In genomic region chr2:131039101-131039440, GRCh38 we compare ENCODE assay signal across 16 cellular contexts. TPM values are rescaled to one million over a fixed set of nuclear protein-coding genes. Genes with fewer than 3 reads are reported as not detected.
DNase-seq lines count a peak whose midpoint lies in the region; ATAC-seq, FAIRE-seq and TF ChIP-seq lines count a peak whose summit lies in the region.
"Had no signal": no experiment of that assay in that cellular context is flagged by ENCODE, and none has a peak within 500 bp of the region (broad histone marks: within the 10 kb centered on the region; RNA-seq: fewer than 3 reads in every experiment).

No MANE protein-coding gene starts in this region.

- no peaks in the 10 kb centered on the region for H3K36me3 ChIP-seq in right atrium auricular region
- no peaks in the 10 kb centered on the region for H3K36me3 ChIP-seq in lower lobe of right lung

- H3K27ac Mint-ChIP-seq in T-cell: no peak overlapping the region
- H3K27ac Mint-ChIP-seq: HFFc6 had no signal

- POLR2A ChIA-PET in T-cell (lab: Charles Lee): no interaction called here

- TF ChIP-seq CTCF in right atrium auricular region (IDR thresholded peaks at IDR 0.05) (no peak), lower lobe of right lung (IDR thresholded peaks at IDR 0.05) (no peak)

- CTCF ChIA-PET in T-cell (lab: Charles Lee): no interaction called here

- no peak overlapping the region for H3K27ac ChIP-seq in right atrium auricular region
- no peak overlapping the region for H3K27ac ChIP-seq in lower lobe of right lung
- H3K27ac ChIP-seq in temporal lobe (ENCODE audit: low read depth, low read length): peak overlapping the region; percentile 32
- H3K27ac ChIP-seq: KMS-11 had no signal

- no peak for FAIRE-seq in urothelium cell line (lab: Jason Lieb, UNC)

- H3K4me1 ChIP-seq in right atrium auricular region: peaks cover 0 to 20% of the 10 kb centered on the region in 2 donors
- H3K4me1 ChIP-seq in lower lobe of right lung: no peaks in the 10 kb centered on the region

- H3K27me3 ChIP-seq in right atrium auricular region: no peaks in the 10 kb centered on the region
- H3K27me3 ChIP-seq in lower lobe of right lung (ENCODE audit: low read depth): peaks cover 32% of the 10 kb centered on the region

- H3K4me1 Mint-ChIP-seq in T-cell: peaks cover 22 to 48% (median 31%) of the 10 kb centered on the region in 3 donors

- DNase-seq in right atrium auricular region (ENCODE audit: low spot score) (peak; percentile 44), Right ventricle myocardium inferior (ENCODE audit: missing footprints) (no peak), T-cell (no peak), lower lobe of right lung (peak; percentile 27), SIG-M5 (lab: John Stamatoyannopoulos, UW) (no peak), urothelium cell line (ENCODE audit: low spot score) (no peak)
- DNase-seq: EL, HFFc6, NCI-H1048, NCI-H1436 treated with DMSO at 0.1 percent for 48 hours, NCI-H2029 treated with DMSO at 0.1 percent for 48 hours, NCI-H510A, NCI-H774, RPMI8226 had no signal

- no peaks in the 10 kb centered on the region for H3K9me3 ChIP-seq in right atrium auricular region
- no peaks in the 10 kb centered on the region for H3K9me3 ChIP-seq in lower lobe of right lung

- H3K4me3 ChIP-seq in right atrium auricular region (no peak overlapping the region), lower lobe of right lung (no peak overlapping the region)

- H3K27me3 Mint-ChIP-seq in T-cell: peaks cover 0 to 20% of the 10 kb centered on the region in 2 donors

- H3K9me3 Mint-ChIP-seq in T-cell: no peaks in the 10 kb centered on the region
- H3K9me3 Mint-ChIP-seq: HFFc6 had no signal

- H3K36me3 Mint-ChIP-seq in T-cell: no peaks in the 10 kb centered on the region

- intact Hi-C loops in Right ventricle myocardium inferior (cut with DNase I) (no loop called here), lower lobe of right lung (cut with DNase I) (no loop called here)

- peak overlapping the region; percentile 36 to 97 (median 37) for H3K4me3 Mint-ChIP-seq in T-cell
- H3K4me3 Mint-ChIP-seq: HFFc6 had no signal

- ATAC-seq in Right ventricle myocardium inferior (no peak), T-cell (replicated peaks in 1 of 4) (no peak), lower lobe of right lung (no peak)

RNA-seq across cellular contexts. Expression of gene FAM168B, which starts 54.2 kb away (rescaled TPM):
- total RNA-seq in right atrium auricular region (100 to 1,000 TPM in 1 of 2 donors, 10 to 100 TPM in 1; 97.8 to 124 TPM), Right ventricle myocardium inferior (85.6 TPM), T-cell (10 to 100 TPM; 61.7 to 84.0 (median 73.3) TPM), lower lobe of right lung (74.1 TPM), temporal lobe (107 TPM)

Comparison
In these comparisons a context has a peak if more than half of its experiments do, and no peak if none do; other contexts are left out.
1. DNase-seq: peak in right atrium auricular region (single experiment) and lower lobe of right lung (single experiment); none in Right ventricle myocardium inferior (single experiment), T-cell (0 of 34), SIG-M5 (single experiment) and urothelium cell line (single experiment).